10 cellular contexts compared by ENCODE assay signal in genomic region chr11:67057410-67057757, GRCh38. TPM values are rescaled to one million over a fixed set of nuclear protein-coding genes. Genes with fewer than 3 reads are reported as not detected.
DNase-seq lines count a peak whose midpoint lies in the region; ATAC-seq and TF ChIP-seq lines count a peak whose summit lies in the region.
"Had no signal": no experiment of that assay in that cellular context is flagged by ENCODE, and none has a peak within 500 bp of the region (broad histone marks: within the 10 kb centered on the region; RNA-seq: fewer than 3 reads in every experiment).

No MANE protein-coding gene starts in this region.

- intact Hi-C loops in ascending aorta (cut with DNase I), result loop anchor here (2.0 to 5.0 kb wide), 2 partner anchors 61 to 85 kb away; partner anchors contain the start of gene KDM2A

- CTCF ChIA-PET in activated CD4-positive, alpha-beta memory T cell treated with anti-CD3 and anti-CD28 coated beads, Interleukin-2, amount 10 ng/mL, durations not matched to agents 7 days and 5 days (lab: Charles Lee), result interaction anchor here (0.7 kb wide), 1 partner anchor 155 kb away, joined by 3 read pairs; no protein-coding TSS in a partner anchor

- H3K36me3 Mint-ChIP-seq in activated CD4-positive, alpha-beta memory T cell treated with anti-CD3 and anti-CD28 coated beads, Interleukin-2, amount 10 ng/mL, durations not matched to agents 7 days and 5 days (ENCODE audit: low read depth), result no peaks in the 10 kb centered on the region
- H3K36me3 Mint-ChIP-seq: natural killer cell treated with Interleukin-12 subunit alpha and Interleukin-12 subunit beta and Interleukin-15 and Interleukin-18, amount 100 ng/mL, for 72 hours had no signal

- H3K4me3 Mint-ChIP-seq in activated CD4-positive, alpha-beta memory T cell treated with anti-CD3 and anti-CD28 coated beads, Interleukin-2, amount 10 ng/mL, durations not matched to agents 7 days and 5 days, result no peak overlapping the region
- H3K4me3 Mint-ChIP-seq: natural killer cell treated with Interleukin-12 subunit alpha and Interleukin-12 subunit beta and Interleukin-15 and Interleukin-18, amount 100 ng/mL, for 72 hours had no signal

- H3K27me3 Mint-ChIP-seq in activated CD4-positive, alpha-beta memory T cell treated with anti-CD3 and anti-CD28 coated beads, Interleukin-2, amount 10 ng/mL, durations not matched to agents 7 days and 5 days, result peaks cover 2% of the 10 kb centered on the region

- no peak for ATAC-seq in HG03571 (IDR thresholded peaks at IDR 0.05; ENCODE audit: unreplicated experiment)

- H3K27me3 ChIP-seq in HUES48 (ENCODE audit: control insufficient read depth, insufficient read depth, low read length) (no peaks in the 10 kb centered on the region), ascending aorta (no peaks in the 10 kb centered on the region), iPS-15b (ENCODE audit: control insufficient read depth, insufficient read depth, low read length) (peaks cover 8% of the 10 kb centered on the region), skeletal muscle satellite cell (ENCODE audit: control insufficient read depth, insufficient read depth, low read length) (peaks cover 7% of the 10 kb centered on the region)
- no peaks in the 10 kb centered on the region for H3K27me3 ChIP-seq in effector memory CD4-positive, alpha-beta T cell (replicated peaks; ENCODE audit: control insufficient read depth, insufficient read depth, low read length, poor library complexity, severe bottlenecking)

- no peaks in the 10 kb centered on the region for H3K36me3 ChIP-seq in HUES48 (ENCODE audit: control insufficient read depth, insufficient read depth, low read length)
- no peaks in the 10 kb centered on the region for H3K36me3 ChIP-seq in ascending aorta
- H3K36me3 ChIP-seq in iPS-15b (ENCODE audit: control insufficient read depth, insufficient read depth, low read length), result no peaks in the 10 kb centered on the region
- H3K36me3 ChIP-seq in skeletal muscle satellite cell (ENCODE audit: insufficient read depth, low read length), result no peaks in the 10 kb centered on the region
- no peaks in the 10 kb centered on the region for H3K36me3 ChIP-seq in effector memory CD4-positive, alpha-beta T cell (ENCODE audit: control insufficient read depth, insufficient read depth, low read length)

- H3K4me1 ChIP-seq in HUES48 (ENCODE audit: control insufficient read depth, insufficient read depth, low read length), result peaks cover 23% of the 10 kb centered on the region
- H3K4me1 ChIP-seq in ascending aorta, result peaks cover 11 to 27% of the 10 kb centered on the region in 2 donors
- H3K4me1 ChIP-seq in iPS-15b (ENCODE audit: control insufficient read depth, insufficient read depth, low read length), result peaks cover 8% of the 10 kb centered on the region
- peaks cover 34% of the 10 kb centered on the region for H3K4me1 ChIP-seq in skeletal muscle satellite cell (ENCODE audit: control insufficient read depth, insufficient read depth, low read length)
- peaks cover 10% of the 10 kb centered on the region for H3K4me1 ChIP-seq in effector memory CD4-positive, alpha-beta T cell (ENCODE audit: control insufficient read depth, insufficient read depth, low read length, poor library complexity, severe bottlenecking)

- H3K27ac Mint-ChIP-seq in activated CD4-positive, alpha-beta memory T cell treated with anti-CD3 and anti-CD28 coated beads, Interleukin-2, amount 10 ng/mL, durations not matched to agents 7 days and 5 days, result no peak overlapping the region
- H3K27ac Mint-ChIP-seq: natural killer cell treated with Interleukin-12 subunit alpha and Interleukin-12 subunit beta and Interleukin-15 and Interleukin-18, amount 100 ng/mL, for 72 hours had no signal

- H3K4me2 ChIP-seq in skeletal muscle satellite cell (ENCODE audit: low read length), result peak overlapping the region; percentile 76

- H3K9ac ChIP-seq in HUES48 (ENCODE audit: low read depth, low read length), result no peak overlapping the region
- no peak overlapping the region for H3K9ac ChIP-seq in iPS-15b (ENCODE audit: low read depth, low read length)
- peak overlapping the region; percentile 65 for H3K9ac ChIP-seq in skeletal muscle satellite cell (ENCODE audit: low read depth, low read length)

- peaks cover 12% of the 10 kb centered on the region for H3K4me1 Mint-ChIP-seq in activated CD4-positive, alpha-beta memory T cell treated with anti-CD3 and anti-CD28 coated beads, Interleukin-2, amount 10 ng/mL, durations not matched to agents 7 days and 5 days

- TF ChIP-seq CTCF in ascending aorta (IDR thresholded peaks at IDR 0.05), result no peak

- H3K9me3 ChIP-seq in HUES48 (ENCODE audit: control insufficient read depth, insufficient read depth, low read length) (no peaks in the 10 kb centered on the region), ascending aorta (no peaks in the 10 kb centered on the region), iPS-15b (ENCODE audit: control insufficient read depth, insufficient read depth, low read length) (no peaks in the 10 kb centered on the region), skeletal muscle satellite cell (replicated peaks; ENCODE audit: low read length) (no peaks in the 10 kb centered on the region)
- H3K9me3 ChIP-seq in effector memory CD4-positive, alpha-beta T cell (ENCODE audit: control insufficient read depth, low read length), result no peaks in the 10 kb centered on the region

- H3K9me3 Mint-ChIP-seq in activated CD4-positive, alpha-beta memory T cell treated with anti-CD3 and anti-CD28 coated beads, Interleukin-2, amount 10 ng/mL, durations not matched to agents 7 days and 5 days, result no peaks in the 10 kb centered on the region
- H3K9me3 Mint-ChIP-seq: natural killer cell treated with Interleukin-12 subunit alpha and Interleukin-12 subunit beta and Interleukin-15 and Interleukin-18, amount 100 ng/mL, for 72 hours had no signal

- H3K27ac ChIP-seq in HUES48 (ENCODE audit: low read depth, low read length), result no peak overlapping the region
- H3K27ac ChIP-seq in ascending aorta, result peak overlapping the region; percentile 81 to 83
- no peak overlapping the region for H3K27ac ChIP-seq in effector memory CD4-positive, alpha-beta T cell (ENCODE audit: insufficient read depth, low read length, poor library complexity, severe bottlenecking)

- POLR2A ChIA-PET in activated CD4-positive, alpha-beta memory T cell treated with anti-CD3 and anti-CD28 coated beads, Interleukin-2, amount 10 ng/mL, durations not matched to agents 7 days and 5 days (lab: Charles Lee), result no interaction called here

- DNase-seq in ascending aorta (ENCODE audit: low spot score in 2 of 2), result no peak
- DNase-seq in activated CD4-positive, alpha-beta memory T cell treated with anti-CD3 and anti-CD28 coated beads, Interleukin-2, amount 10 ng/mL, durations not matched to agents 7 days and 5 days, result no peak
- DNase-seq in NCI-H2171 (lab: John Stamatoyannopoulos, UW), result no peak
- DNase-seq in effector memory CD4-positive, alpha-beta T cell, result no peak
- DNase-seq: T1000 had no signal

- peak overlapping the region; percentile 67 for H3K4me3 ChIP-seq in HUES48 (ENCODE audit: low read depth, low read length)
- peak overlapping the region; percentile 72 to 75 for H3K4me3 ChIP-seq in ascending aorta
- H3K4me3 ChIP-seq in iPS-15b (ENCODE audit: low read depth, low read length), result peak overlapping the region; percentile 58
- peak overlapping the region; percentile 71 for H3K4me3 ChIP-seq in skeletal muscle satellite cell (ENCODE audit: low read length)
- no peak overlapping the region for H3K4me3 ChIP-seq in effector memory CD4-positive, alpha-beta T cell (ENCODE audit: insufficient read depth, low read depth, low read length, poor library complexity, severe bottlenecking)

RNA-seq across cellular contexts. Expression of gene RHOD, which starts 0.7 kb away (rescaled TPM):
- 82.6 TPM for total RNA-seq in ascending aorta
- 0.44 and 2.0 TPM in 2 replicates for total RNA-seq in skeletal muscle satellite cell (2012; rRNA removed)
- under 1 TPM; 0.20 to 0.33 TPM for total RNA-seq in activated CD4-positive, alpha-beta memory T cell treated with anti-CD3 and anti-CD28 coated beads, Interleukin-2, amount 10 ng/mL, durations not matched to agents 7 days and 5 days
- total RNA-seq: natural killer cell treated with Interleukin-12 subunit alpha and Interleukin-12 subunit beta and Interleukin-15 and Interleukin-18, amount 100 ng/mL, for 72 hours had no signal

RNA-seq across cellular contexts. Expression of gene SYT12, which starts 34.5 kb away (rescaled TPM):
- 6.3 TPM for total RNA-seq in ascending aorta
- total RNA-seq in skeletal muscle satellite cell (2012; rRNA removed), result 0.22 TPM in 1 of 2 replicates, not detected in the other
- total RNA-seq in activated CD4-positive, alpha-beta memory T cell treated with anti-CD3 and anti-CD28 coated beads, Interleukin-2, amount 10 ng/mL, durations not matched to agents 7 days and 5 days, result not detected

Comparison
In these comparisons a context has a peak if more than half of its experiments do, and no peak if none do; other contexts are left out.
1. H3K27ac ChIP-seq: peak in ascending aorta (2 of 2); none in HUES48 (single experiment) and effector memory CD4-positive, alpha-beta T cell (single experiment).
2. RNA of gene RHOD, which starts 0.7 kb away (total RNA-seq): 82.6 TPM in ascending aorta (single experiment); 0.20 to 0.33 TPM in activated CD4-positive, alpha-beta memory T cell treated with anti-CD3 and anti-CD28 coated beads, Interleukin-2, amount 10 ng/mL, durations not matched to agents 7 days and 5 days; every median in the first group is over 10 times any median in the second.